In the genomic region with DNA sequence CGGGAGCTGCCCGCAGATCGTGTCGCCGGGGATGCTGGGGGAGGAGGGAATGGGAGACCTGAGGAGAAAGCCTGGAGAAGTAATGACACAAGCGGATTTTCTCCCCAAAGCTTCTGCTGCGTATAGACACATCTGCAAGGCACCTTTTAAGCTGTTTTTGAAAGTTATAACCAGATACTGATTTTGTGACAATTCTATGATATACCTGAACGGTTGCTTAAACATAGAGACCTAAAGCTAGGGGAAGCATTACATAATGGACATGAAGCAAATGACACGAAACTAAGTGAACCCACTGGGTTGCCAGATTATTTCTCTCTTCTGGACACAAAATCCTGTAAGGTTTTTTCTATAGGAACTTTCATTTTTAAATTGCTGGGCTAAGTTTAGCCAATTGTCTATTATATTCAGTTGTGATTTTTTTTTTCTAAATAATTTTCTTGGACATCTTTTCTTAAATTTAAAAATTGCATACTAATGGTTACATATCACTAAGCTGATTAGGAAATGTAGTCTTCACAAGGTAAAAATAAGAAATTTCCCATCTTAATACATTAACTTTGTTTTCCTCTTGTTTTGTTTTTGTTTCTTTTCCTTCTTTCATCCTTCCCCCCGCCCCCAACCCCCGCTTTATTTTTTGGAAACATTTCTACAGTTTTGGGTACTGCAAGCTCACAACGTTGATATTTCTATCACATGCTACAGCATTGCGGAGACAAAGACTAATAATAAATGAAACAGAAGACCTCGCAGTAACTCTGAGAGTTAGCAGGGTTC, we compare ENCODE assay signal across 8 cellular contexts. TPM values are rescaled to one million over a fixed set of nuclear protein-coding genes. Genes with fewer than 3 reads are reported as not detected.
DNase-seq lines count a peak whose midpoint lies in the region; ATAC-seq and TF ChIP-seq lines count a peak whose summit lies in the region.

No MANE protein-coding gene starts in this region.

- no peaks in the 10 kb centered on the region for H4K20me1 ChIP-seq in Karpas-422 (ENCODE audit: insufficient read depth, low read depth, low read length)

- 0 out of 2 replicates have a peak overlapping the region, but pooled peaks have one; percentile 59 for H3K9ac ChIP-seq in Karpas-422 (ENCODE audit: low read length)

- POLR2A ChIA-PET in naive thymus-derived CD8-positive, alpha-beta T cell (lab: Charles Lee) = no interaction called here

- peak overlapping the region; percentile 69 to 89 for H3K4me3 Mint-ChIP-seq in CD14-positive monocyte
- H3K4me3 Mint-ChIP-seq in naive thymus-derived CD8-positive, alpha-beta T cell = peak overlapping the region; percentile 60 to 82 (median 78)

- no peak overlapping the region for H2AFZ ChIP-seq in Karpas-422 (ENCODE audit: low read length)

- ATAC-seq in naive thymus-derived CD8-positive, alpha-beta T cell = no peak
- ATAC-seq in HG03139 (IDR thresholded peaks at IDR 0.05; ENCODE audit: unreplicated experiment) = no peak
- no peak for ATAC-seq in HG03342 (IDR thresholded peaks at IDR 0.05; ENCODE audit: unreplicated experiment)

- H3K4me1 ChIP-seq in Karpas-422 (ENCODE audit: low read length) = peaks cover 16% of the 10 kb centered on the region

- no peaks in the 10 kb centered on the region for H3K36me3 Mint-ChIP-seq in CD14-positive monocyte
- H3K36me3 Mint-ChIP-seq in naive thymus-derived CD8-positive, alpha-beta T cell = no peaks in the 10 kb centered on the region

- no peaks in the 10 kb centered on the region for H3K79me2 ChIP-seq in Karpas-422 (ENCODE audit: low read length)

- H3K9me2 ChIP-seq in Karpas-422 (replicated peaks; ENCODE audit: insufficient read depth, low read length) = no peaks in the 10 kb centered on the region

- DNase-seq in CD14-positive monocyte (ENCODE audit: low spot score) (no peak), Karpas-422 (no peak), islet precursor cell (no peak)
- DNase-seq in naive thymus-derived CD8-positive, alpha-beta T cell = peak in 1 of 10 donors; percentile 2
- no peak for DNase-seq in effector CD4-positive, alpha-beta T cell

- H3K27ac Mint-ChIP-seq in CD14-positive monocyte = no peak overlapping the region
- H3K27ac Mint-ChIP-seq in naive thymus-derived CD8-positive, alpha-beta T cell = no peak overlapping the region

- TF ChIP-seq CTCF in CD14-positive monocyte (IDR thresholded peaks at IDR 0.05) = no peak

- H3K9me3 Mint-ChIP-seq in CD14-positive monocyte = peaks cover 0 to 6% (median 2%) of the 10 kb centered on the region in 7 donors
- H3K9me3 Mint-ChIP-seq in naive thymus-derived CD8-positive, alpha-beta T cell = peaks cover 0 to 2% (median 0%) of the 10 kb centered on the region in 9 donors

- H3K9me3 ChIP-seq in Karpas-422 (ENCODE audit: low read length) = no peaks in the 10 kb centered on the region

- no peaks in the 10 kb centered on the region for H3K27me3 ChIP-seq in Karpas-422 (ENCODE audit: low read length)

- H3K4me3 ChIP-seq in Karpas-422 (ENCODE audit: low read length) = peak overlapping the region; percentile 66; the same call in 1 of the 2 replicates

- H3K27ac ChIP-seq in Karpas-422 (ENCODE audit: low read length) (no peak overlapping the region), cingulate gyrus (ENCODE audit: low read depth, low read length) (peak overlapping the region; percentile 39)

- no peaks in the 10 kb centered on the region for H3K36me3 ChIP-seq in Karpas-422 (ENCODE audit: insufficient read depth, low read length)

- peaks cover 55 to 73% (median 57%) of the 10 kb centered on the region in 3 donors for H3K27me3 Mint-ChIP-seq in CD14-positive monocyte (ENCODE audit: low read depth in 3 of 3)
- peaks cover 32 to 60% (median 44%) of the 10 kb centered on the region in 5 donors for H3K27me3 Mint-ChIP-seq in naive thymus-derived CD8-positive, alpha-beta T cell

- peaks cover 13% of the 10 kb centered on the region for H3K4me1 Mint-ChIP-seq in CD14-positive monocyte
- H3K4me1 Mint-ChIP-seq in naive thymus-derived CD8-positive, alpha-beta T cell = peaks cover 3 to 13% (median 9%) of the 10 kb centered on the region in 4 donors

- H3K4me2 ChIP-seq in Karpas-422 (ENCODE audit: low read depth, low read length, poor library complexity, severe bottlenecking) = peak overlapping the region; percentile 87

- intact Hi-C loops in CD14-positive monocyte (cut with micrococcal nuclease) = no loop called here

RNA-seq across cellular contexts. Expression of gene OSBPL6, which starts 1.3 kb away (rescaled TPM):
- polyA plus RNA-seq in CD14-positive monocyte = not detected
- 0.11 and 0.30 TPM in 2 replicates for total RNA-seq in Karpas-422 (2014; rRNA removed; shearing (Covaris generic); ENCODE audit: low replicate concordance)
- under 1 TPM in 1 of 2 experiments, not detected in 1; 0.16 TPM for total RNA-seq in naive thymus-derived CD8-positive, alpha-beta T cell
- polyA plus RNA-seq in naive thymus-derived CD8-positive, alpha-beta T cell = under 1 TPM in 1 of 3 donors, not detected in 2; 0.67 TPM
